In the genomic region with DNA sequence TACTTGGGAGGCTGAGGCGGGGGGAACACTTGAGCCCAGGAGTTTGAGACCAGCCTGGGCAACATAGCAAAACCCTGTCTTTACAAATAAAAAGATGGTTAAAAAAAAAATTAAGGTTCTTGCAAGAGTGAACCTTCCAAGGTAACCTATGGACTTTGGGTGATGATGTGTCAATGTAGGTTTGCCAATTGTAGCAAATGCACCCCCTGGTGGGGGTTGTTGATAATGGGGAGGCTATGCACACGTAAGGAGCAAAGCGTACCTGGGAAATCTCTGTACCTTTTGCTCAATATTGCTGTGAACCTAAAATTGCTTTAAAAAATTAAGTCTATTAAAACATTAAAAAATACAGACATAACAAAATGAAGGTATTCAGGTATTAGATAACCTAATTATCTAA, we compare ENCODE assay signal across 10 cellular contexts.
DNase-seq lines count a peak whose midpoint lies in the region; ATAC-seq, FAIRE-seq and TF ChIP-seq lines count a peak whose summit lies in the region.
"Had no signal": no experiment of that assay in that cellular context is flagged by ENCODE, and none has a peak within 500 bp of the region (broad histone marks: within the 10 kb centered on the region; RNA-seq: fewer than 3 reads in every experiment).

No MANE protein-coding gene starts in this region.

- no peaks in the 10 kb centered on the region for H3K27me3 ChIP-seq in kidney epithelial cell (ENCODE audit: control insufficient read depth, insufficient read depth, low read length)

- H3K27ac Mint-ChIP-seq in activated CD4-positive, alpha-beta T cell treated with anti-CD3 and anti-CD28 coated beads, Interleukin-2, amount 10 ng/mL, durations not matched to agents 24 days and 14 days, result no peak overlapping the region

- ATAC-seq in HG03342 (IDR thresholded peaks at IDR 0.05; ENCODE audit: unreplicated experiment) (peak; percentile 50), HG03045 (IDR thresholded peaks at IDR 0.05; ENCODE audit: unreplicated experiment) (no peak)
- ATAC-seq: right cardiac atrium had no signal

- no peak overlapping the region for H3K4me3 ChIP-seq in kidney epithelial cell (ENCODE audit: low read depth, low read length)

- H3K27me3 Mint-ChIP-seq in activated CD4-positive, alpha-beta T cell treated with anti-CD3 and anti-CD28 coated beads, Interleukin-2, amount 10 ng/mL, durations not matched to agents 24 days and 14 days, result no peaks in the 10 kb centered on the region

- FAIRE-seq in HTR-8/SVneo (lab: Jason Lieb, UNC), result no peak
- FAIRE-seq: A204.1 had no signal

- TF ChIP-seq CTCF in kidney epithelial cell (IDR thresholded peaks at IDR 0.05; ENCODE audit: insufficient read depth, low read length, poor library complexity, severe bottlenecking), result peak; percentile 47

- H3K4me1 Mint-ChIP-seq in activated CD4-positive, alpha-beta T cell treated with anti-CD3 and anti-CD28 coated beads, Interleukin-2, amount 10 ng/mL, durations not matched to agents 24 days and 14 days, result no peaks in the 10 kb centered on the region

- H3K4me3 Mint-ChIP-seq in activated CD4-positive, alpha-beta T cell treated with anti-CD3 and anti-CD28 coated beads, Interleukin-2, amount 10 ng/mL, durations not matched to agents 24 days and 14 days, result no peak overlapping the region

- no peaks in the 10 kb centered on the region for H3K36me3 Mint-ChIP-seq in activated CD4-positive, alpha-beta T cell treated with anti-CD3 and anti-CD28 coated beads, Interleukin-2, amount 10 ng/mL, durations not matched to agents 24 days and 14 days (ENCODE audit: low read depth)

- DNase-seq in DMS 273 (lab: John Stamatoyannopoulos, UW; ENCODE audit: unreplicated experiment), result peak; percentile 71
- no peak for DNase-seq in DMS 273 treated with DMSO at 0.1 percent for 48 hours (lab: John Stamatoyannopoulos, UW)
- peak; percentile 70 for DNase-seq in activated CD4-positive, alpha-beta T cell treated with anti-CD3 and anti-CD28 coated beads, Interleukin-2, amount 10 ng/mL, durations not matched to agents 24 days and 14 days
- no peak for DNase-seq in kidney epithelial cell (ENCODE audit: low read depth)
- DNase-seq in NCI-H187 (lab: John Stamatoyannopoulos, UW), result no peak
- DNase-seq in HTR-8/SVneo (ENCODE audit: insufficient read length, low spot score), result no peak

- intact Hi-C loops in activated CD4-positive, alpha-beta T cell treated with anti-CD3 and anti-CD28 coated beads, Interleukin-2, amount 10 ng/mL, durations not matched to agents 24 days and 14 days (cut with micrococcal nuclease), result no loop called here

- H3K36me3 ChIP-seq in kidney epithelial cell (ENCODE audit: control insufficient read depth, insufficient read depth, low read length), result no peaks in the 10 kb centered on the region

- no peaks in the 10 kb centered on the region for H3K9me3 Mint-ChIP-seq in activated CD4-positive, alpha-beta T cell treated with anti-CD3 and anti-CD28 coated beads, Interleukin-2, amount 10 ng/mL, durations not matched to agents 24 days and 14 days

Comparison
In these comparisons a context has a peak if more than half of its experiments do, and no peak if none do; other contexts are left out.
1. DNase-seq: peak in DMS 273 (single experiment) and activated CD4-positive, alpha-beta T cell treated with anti-CD3 and anti-CD28 coated beads, Interleukin-2, amount 10 ng/mL, durations not matched to agents 24 days and 14 days (single experiment); none in DMS 273 treated with DMSO at 0.1 percent for 48 hours (single experiment), kidney epithelial cell (single experiment), NCI-H187 (0 of 2) and HTR-8/SVneo (single experiment).